In genomic region chr13:45315520-45316167, GRCh38 we compare ENCODE assay signal across 23 cellular contexts.
"Had no signal": no experiment of that assay in that cellular context is flagged by ENCODE, and none has a peak within 500 bp of the region (broad histone marks: within the 10 kb centered on the region; RNA-seq: fewer than 3 reads in every experiment).

No MANE protein-coding gene starts in this region.

- ATAC-seq: activated CD8-positive, alpha-beta T cell treated with anti-CD3 and anti-CD28 coated beads, Interleukin-2, amount 10 ng/mL, durations not matched to agents 7 days and 5 days; activated naive CD8-positive, alpha-beta T cell treated with anti-CD3 and anti-CD28 coated beads, Interleukin-2, amount 50 U/mL, for 24 hours; gastroesophageal sphincter; natural killer cell treated with Interleukin-12 subunit alpha and Interleukin-12 subunit beta and Interleukin-15 and Interleukin-18, amount 100 ng/mL, for 72 hours; T-cell had no signal

- H3K27me3 ChIP-seq: brain microvascular endothelial cell, colonic mucosa, esophagus muscularis mucosa, gastroesophageal sphincter, tibial nerve had no signal

- H3K27ac ChIP-seq: brain microvascular endothelial cell, colonic mucosa, esophagus muscularis mucosa, gastroesophageal sphincter, heart left ventricle, tibial nerve had no signal

- DNase-seq: activated CD4-positive, alpha-beta T cell treated with anti-CD3 and anti-CD28 coated beads for 48 hours; activated CD4-positive, CD25-positive, alpha-beta regulatory T cell; activated CD8-positive, alpha-beta T cell treated with anti-CD3 and anti-CD28 coated beads, Interleukin-2, amount 10 ng/mL, durations not matched to agents 7 days and 5 days; activated effector memory CD4-positive, alpha-beta T cell treated with Interleukin-2 at 50 U/mL for 16 hours; activated naive CD4-positive, alpha-beta T cell treated with anti-CD3 and anti-CD28 coated beads, Interleukin-2, amount 10 ng/mL, durations not matched to agents 7 days and 5 days; activated naive CD8-positive, alpha-beta T cell treated with anti-CD3 and anti-CD28 coated beads, Interleukin-2, amount 50 U/mL, for 24 hours; activated T-cell treated with anti-CD3 and anti-CD28 coated beads, Interleukin-2, amount 50 U/mL, for 48 hours; anterior cingulate cortex; brain microvascular endothelial cell; colonic mucosa; effector CD4-positive, alpha-beta T cell; occipital lobe; posterior cingulate gyrus; retina; stimulated activated CD4-positive, alpha-beta T cell treated with anti-CD3 and anti-CD28 coated beads, Interleukin-2, amount 100 ng/mL, for 24 hours; T-cell; T-helper 9 cell had no signal

- H3K9me3 ChIP-seq: colonic mucosa, esophagus muscularis mucosa, gastroesophageal sphincter, heart left ventricle, tibial nerve had no signal

- H3K36me3 ChIP-seq: brain microvascular endothelial cell, colonic mucosa, esophagus muscularis mucosa, gastroesophageal sphincter, heart left ventricle, tibial nerve had no signal

- H3K4me3 ChIP-seq: colonic mucosa, esophagus muscularis mucosa, gastroesophageal sphincter, heart left ventricle, lung, tibial nerve had no signal
